9 cellular contexts compared by ENCODE assay signal in genomic region chr15:88243895-88244787, GRCh38. TPM values are rescaled to one million over a fixed set of nuclear protein-coding genes. Genes with fewer than 3 reads are reported as not detected.
DNase-seq lines count a peak whose midpoint lies in the region; ATAC-seq and TF ChIP-seq lines count a peak whose summit lies in the region.
"Had no signal": no experiment of that assay in that cellular context is flagged by ENCODE, and none has a peak within 500 bp of the region (broad histone marks: within the 10 kb centered on the region; RNA-seq: fewer than 3 reads in every experiment).

No MANE protein-coding gene starts in this region.

- no peak overlapping the region for H3K27ac ChIP-seq in left lung
- H3K27ac ChIP-seq in ovary: no peak overlapping the region
- H3K27ac ChIP-seq: SK-N-MC had no signal

- ATAC-seq in GM18867 (IDR thresholded peaks at IDR 0.05; ENCODE audit: unreplicated experiment) (peak; percentile 61), left lung (peak; percentile 52), HG03439 (IDR thresholded peaks at IDR 0.05; ENCODE audit: unreplicated experiment) (no peak)

- H3K4me1 ChIP-seq in adipocyte (ENCODE audit: control insufficient read depth, insufficient read depth, low read length) (peaks cover 11% of the 10 kb centered on the region), left lung (peaks cover 0 to 4% of the 10 kb centered on the region in 2 donors), ovary (ENCODE audit: insufficient read depth) (no peaks in the 10 kb centered on the region)

- 26 to 51% (median 36%) methylated on average over 2 of the region's 2 CpGs for WGBS in ovary, 3 donors

- intact Hi-C loops in left lung (cut with DNase I): no loop called here
- intact Hi-C loops in ovary (cut with DNase I): no loop called here

- peak; percentile 46 to 47 for TF ChIP-seq CTCF in left lung (IDR thresholded peaks at IDR 0.05)
- no peak for TF ChIP-seq CTCF in ovary (IDR thresholded peaks at IDR 0.05)

- TF ChIP-seq EP300 in ovary (IDR thresholded peaks at IDR 0.05): no peak

- DNase-seq in COLO829 (ENCODE audit: low spot score) (peak; percentile 71), Kasumi-1 (lab: John Stamatoyannopoulos, UW) (peak; percentile 16 to 18), adipocyte (ENCODE audit: low read depth) (peak; percentile 49), left lung (no peak), ovary (no peak), ureter (ENCODE audit: low spot score) (no peak)

- no peak overlapping the region for H3K4me3 ChIP-seq in adipocyte (ENCODE audit: low read length)
- H3K4me3 ChIP-seq in left lung: no peak overlapping the region
- no peak overlapping the region for H3K4me3 ChIP-seq in ovary
- H3K4me3 ChIP-seq: SK-N-MC had no signal

- no peak for TF ChIP-seq POLR2A in ovary (IDR thresholded peaks at IDR 0.05)

- peaks cover 29% of the 10 kb centered on the region for H3K27me3 ChIP-seq in adipocyte (replicated peaks; ENCODE audit: control insufficient read depth, insufficient read depth, low read length)
- H3K27me3 ChIP-seq in left lung: peaks cover 0 to 30% of the 10 kb centered on the region in 2 donors
- H3K27me3 ChIP-seq in ovary: no peaks in the 10 kb centered on the region

- no peaks in the 10 kb centered on the region for H3K36me3 ChIP-seq in adipocyte (ENCODE audit: control insufficient read depth, insufficient read depth, low read length, severe bottlenecking)
- no peaks in the 10 kb centered on the region for H3K36me3 ChIP-seq in left lung
- H3K36me3 ChIP-seq in ovary: no peaks in the 10 kb centered on the region

- H3K9me3 ChIP-seq in adipocyte (ENCODE audit: control insufficient read depth, low read length) (no peaks in the 10 kb centered on the region), left lung (no peaks in the 10 kb centered on the region), ovary (no peaks in the 10 kb centered on the region)

- no peak overlapping the region for H3K9ac ChIP-seq in adipocyte (ENCODE audit: low read length)

RNA-seq across cellular contexts. Expression of gene NTRK3, which starts 12.4 kb away (rescaled TPM):
- total RNA-seq in left lung (1 to 10 TPM; 4.1 to 4.5 TPM), ovary (1 to 10 TPM in 5 of 7 donors, under 1 TPM in 2; 0.77 to 4.7 (median 2.7) TPM), ureter (11.8 TPM)
- 10 to 100 TPM in 1 of 2 donors, 1 to 10 TPM in 1; 2.6 to 14.6 TPM for polyA plus RNA-seq in ovary

Comparison
In these comparisons a context has a peak if more than half of its experiments do, and no peak if none do; other contexts are left out.
1. DNase-seq: peak in COLO829 (single experiment), Kasumi-1 (2 of 2) and adipocyte (single experiment); none in left lung (0 of 2), ovary (0 of 5) and ureter (single experiment).
2. CTCF ChIP-seq: peak in left lung (2 of 2); none in ovary (0 of 3).